Comparison of ENCODE assay signal across 8 cellular contexts in the genomic region with DNA sequence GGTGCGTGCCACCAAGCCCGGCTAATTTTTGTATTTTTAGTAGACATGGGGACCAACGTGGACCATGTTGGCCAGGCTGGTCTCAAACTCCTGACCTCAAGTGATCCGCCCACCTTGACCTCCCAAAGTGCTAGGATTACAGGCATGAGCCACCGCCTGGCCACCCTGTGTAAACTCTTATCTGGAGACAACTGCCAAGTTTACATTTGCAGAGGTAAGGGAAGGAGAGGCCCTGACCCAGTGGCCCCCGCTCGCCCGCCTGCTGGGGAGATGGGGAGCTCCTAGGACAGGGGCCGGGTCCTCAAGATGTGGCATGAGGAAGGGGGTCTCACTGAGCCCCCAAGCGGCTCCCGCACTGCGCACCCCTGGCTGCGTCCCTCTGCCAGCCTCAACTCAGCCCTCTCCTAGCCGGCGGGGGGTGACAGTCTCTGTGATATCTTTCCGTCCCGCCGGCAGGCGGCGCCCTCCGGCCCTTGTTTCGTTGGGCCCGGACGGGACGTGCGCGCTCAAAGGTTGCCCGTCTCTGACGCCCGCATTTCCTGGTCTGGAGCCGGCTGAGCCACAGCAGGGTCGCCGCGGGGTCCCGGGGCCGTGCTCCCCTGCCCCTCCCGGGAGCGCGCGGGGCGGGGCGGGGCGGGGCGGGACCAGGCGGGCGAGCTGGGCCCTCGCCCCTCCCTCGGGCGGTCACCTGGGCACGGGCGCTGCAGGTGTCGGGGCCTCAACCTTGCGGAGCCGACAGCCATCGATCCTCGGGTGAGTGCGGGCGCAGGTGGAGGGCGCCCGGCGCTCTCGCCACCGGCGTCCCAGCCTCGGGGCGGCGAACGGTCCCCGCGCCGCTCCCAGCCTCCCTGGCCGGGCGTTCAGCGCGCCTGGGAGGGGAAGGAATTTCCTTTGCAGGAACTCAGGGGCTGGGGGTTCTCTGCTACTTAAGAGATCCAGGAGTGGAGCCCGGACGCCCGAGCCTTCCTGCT. TPM values are rescaled to one million over a fixed set of nuclear protein-coding genes. Genes with fewer than 3 reads are reported as not detected.
DNase-seq lines count a peak whose midpoint lies in the region; TF ChIP-seq lines count a peak whose summit lies in the region.

A gene with protein sequence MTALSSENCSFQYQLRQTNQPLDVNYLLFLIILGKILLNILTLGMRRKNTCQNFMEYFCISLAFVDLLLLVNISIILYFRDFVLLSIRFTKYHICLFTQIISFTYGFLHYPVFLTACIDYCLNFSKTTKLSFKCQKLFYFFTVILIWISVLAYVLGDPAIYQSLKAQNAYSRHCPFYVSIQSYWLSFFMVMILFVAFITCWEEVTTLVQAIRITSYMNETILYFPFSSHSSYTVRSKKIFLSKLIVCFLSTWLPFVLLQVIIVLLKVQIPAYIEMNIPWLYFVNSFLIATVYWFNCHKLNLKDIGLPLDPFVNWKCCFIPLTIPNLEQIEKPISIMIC (plus strand): TSS at position 533 of the 971 bp plus-strand sequence. CDS start 45,978 bp downstream, outside the sequence.

- peak within 1 kb of the TSS; percentile 84 for H3K4me2 ChIP-seq in SK-N-SH

- CTCF ChIA-PET in SK-N-SH (lab: Yijun Ruan, JAX): interaction anchor here (0.6 to 1.7 kb wide), 10 partner anchors 12 to 774 kb away, joined by 3 to 10 read pairs (median 4); no protein-coding TSS in a partner anchor

- 9% methylated on average over 13 of the region's 78 CpGs for WGBS in SK-N-SH (ENCODE audit: low lambda C conversion rate)

- no peaks in the 10 kb centered on the region for H4K20me1 ChIP-seq in SK-N-SH (ENCODE audit: insufficient read depth)

- peak; percentile 70 for TF ChIP-seq CTCF in LNCaP clone FGC (IDR thresholded peaks at IDR 0.05; ENCODE audit: control insufficient read depth, extremely low read depth, insufficient read depth)
- TF ChIP-seq CTCF in SK-N-SH (IDR thresholded peaks at IDR 0.05): peak; percentile 70
- TF ChIP-seq CTCF in left ventricle myocardium inferior (IDR thresholded peaks at IDR 0.05; ENCODE audit: borderline replicate concordance): peak; percentile 73

- H2AFZ ChIP-seq in SK-N-SH (ENCODE audit: low read depth): peak within 1 kb of the TSS; percentile 56

- intact Hi-C loops in left ventricle myocardium inferior (cut with micrococcal nuclease): no loop called here

- H3F3A ChIP-seq in SK-N-SH (replicated peaks; ENCODE audit: insufficient read depth): peaks cover 13% of the 10 kb centered on the region

- H3K4me1 ChIP-seq in SK-N-SH (ENCODE audit: control insufficient read depth in 1 of 2, insufficient read depth in 2 of 2, low read depth in 1 of 2, low read length in 1 of 2) (peaks cover 0 to 5% of the 10 kb centered on the region in 2 experiments; a peak in 1 of 4 replicates), left ventricle myocardium inferior (peaks cover 19% of the 10 kb centered on the region)

- peak; percentile 63 for TF ChIP-seq RAD21 in SK-N-SH (IDR thresholded peaks at IDR 0.05; ENCODE audit: low read length)

- peak within 1 kb of the TSS; percentile 70; the same call in 1 of the 2 replicates for H3K4me3 ChIP-seq in GM08714 (ENCODE audit: low read length)
- peak within 1 kb of the TSS; percentile 71 for H3K4me3 ChIP-seq in H7 (ENCODE audit: insufficient read depth, low read depth, low read length)
- H3K4me3 ChIP-seq in LNCaP clone FGC (ENCODE audit: low read depth, low read length): peak within 1 kb of the TSS; percentile 71
- H3K4me3 ChIP-seq in SK-N-SH (ENCODE audit: low read depth in 2 of 2, low read length in 1 of 2): peak within 1 kb of the TSS; percentile 58 to 62
- H3K4me3 ChIP-seq in left ventricle myocardium inferior: peak within 1 kb of the TSS; percentile 79

- H3K79me2 ChIP-seq in SK-N-SH (ENCODE audit: insufficient read depth): no peaks in the 10 kb centered on the region

- H3K36me3 ChIP-seq in H7 (replicated peaks; ENCODE audit: control insufficient read depth, insufficient read depth, low read length) (no peaks in the 10 kb centered on the region), SK-N-SH (replicated peaks in 1 of 2; ENCODE audit: control insufficient read depth in 1 of 2, insufficient read depth in 2 of 2, low read length in 1 of 2) (no peaks in the 10 kb centered on the region), left ventricle myocardium inferior (no peaks in the 10 kb centered on the region)

- no peaks in the 10 kb centered on the region for H3K9me2 ChIP-seq in SK-N-SH

- no peak for TF ChIP-seq EP300 in SK-N-SH (IDR thresholded peaks at IDR 0.05; ENCODE audit: borderline replicate concordance in 1 of 2, low read depth in 1 of 2, low read length in 1 of 2)

- H3K9ac ChIP-seq in SK-N-SH: no peak within 1 kb of the TSS

- peak; percentile 92 for DNase-seq in H7
- no peak for DNase-seq in LNCaP clone FGC (ENCODE audit: low read depth)
- DNase-seq in SK-N-SH: peak; percentile 85
- peak; percentile 84 for DNase-seq in activated naive CD4-positive, alpha-beta T cell treated with anti-CD3 and anti-CD28 coated beads, Interleukin-2, amount 50 U/mL, for 16 hours
- peak; percentile 71 for DNase-seq in left ventricle myocardium inferior
- DNase-seq in renal cortical epithelial cell (ENCODE audit: low read depth): no peak
- DNase-seq in cortex of kidney (lab: John Stamatoyannopoulos, UW): no peak

- POLR2A ChIA-PET in SK-N-SH (lab: Yijun Ruan, JAX): no interaction called here

- H3K27me3 ChIP-seq in H7 (ENCODE audit: control insufficient read depth, insufficient read depth, low read length): peaks cover 4% of the 10 kb centered on the region
- peaks cover 24% of the 10 kb centered on the region for H3K27me3 ChIP-seq in SK-N-SH (ENCODE audit: insufficient read depth)
- H3K27me3 ChIP-seq in left ventricle myocardium inferior (ENCODE audit: low read depth): peaks cover 80% of the 10 kb centered on the region

- H3K27ac ChIP-seq in SK-N-SH (ENCODE audit: low read depth in 2 of 2, low read length in 1 of 2): no peak within 1 kb of the TSS
- H3K27ac ChIP-seq in left ventricle myocardium inferior (replicated peaks): no peak within 1 kb of the TSS

- H3K9me3 ChIP-seq in SK-N-SH: no peaks in the 10 kb centered on the region
- H3K9me3 ChIP-seq in left ventricle myocardium inferior (replicated peaks): no peaks in the 10 kb centered on the region

TF ChIP-seq in SK-N-SH, 30 proteins besides CTCF, POLR2A, EP300 and RAD21:
- no peak for TF ChIP-seq NFIC (IDR thresholded peaks at IDR 0.05; ENCODE audit: borderline replicate concordance)
- TF ChIP-seq SMC3 (IDR thresholded peaks at IDR 0.05; ENCODE audit: low read depth, low read length): peak; percentile 43
- no peak for TF ChIP-seq MEF2A (IDR thresholded peaks at IDR 0.05; ENCODE audit: borderline replicate concordance, low read depth)
- TF ChIP-seq RFX5 (IDR thresholded peaks at IDR 0.05; ENCODE audit: low read length): no peak
- TF ChIP-seq YY1 (IDR thresholded peaks at IDR 0.05; ENCODE audit: low read depth): no peak

RNA-seq across cellular contexts. Expression of the gene that starts here (rescaled TPM):
- 15.4 and 33.1 TPM in 2 replicates for total RNA-seq in H7 (2014; rRNA removed; shearing (Covaris generic))
- 0.31 and 0.41 TPM in 2 replicates for polyA plus RNA-seq in SK-N-SH (2012; rRNA removed)
- polyA plus RNA-seq in SK-N-SH (2012; cell fraction: cytosol; rRNA removed): 0.73 and 0.84 TPM in 2 replicates
- polyA plus RNA-seq in SK-N-SH (2012; cell fraction: nucleus; rRNA removed): 0.12 and 0.17 TPM in 2 replicates
- 0.99 TPM for total RNA-seq in left ventricle myocardium inferior
- total RNA-seq in renal cortical epithelial cell: 28.6 and 50.5 TPM in 2 replicates

Comparison
In these comparisons a context has a peak if more than half of its experiments do, and no peak if none do; other contexts are left out.
1. Peak in DNase-seq, H3K4me3 ChIP-seq and H3K4me2 ChIP-seq in SK-N-SH; RNA of the gene not detected or under 1 TPM.
2. Peak in DNase-seq and H3K4me3 ChIP-seq in left ventricle myocardium inferior; RNA of the gene not detected or under 1 TPM.
3. DNase-seq: peak in H7 (single experiment) and activated naive CD4-positive, alpha-beta T cell treated with anti-CD3 and anti-CD28 coated beads, Interleukin-2, amount 50 U/mL, for 16 hours (single experiment); none in LNCaP clone FGC (single experiment), renal cortical epithelial cell (single experiment) and cortex of kidney (single experiment).
4. Peak in every context shown above with its lines, with median percentiles within 50 percentile points of each other: H3K4me3 ChIP-seq and CTCF ChIP-seq.